8 cellular contexts compared by ENCODE assay signal in genomic region chr15:90657520-90658172, GRCh38.
DNase-seq lines count a peak whose midpoint lies in the region; ATAC-seq lines count a peak whose summit lies in the region.
"Not testable (repeated sequence)": the region's sequence is repeated elsewhere in the genome, so short reads cannot be mapped to it uniquely, and the experiment has no call there.

No MANE protein-coding gene starts in this region.

- not testable (repeated sequence) for H3K27ac ChIP-seq in BLaER1

- not testable (repeated sequence) for H3K9me3 Mint-ChIP-seq in effector memory CD8-positive, alpha-beta T cell

- DNase-seq in MV-4-11 (lab: John Stamatoyannopoulos, UW), result peak; percentile 80
- peak; percentile 55 for DNase-seq in T-helper 22 cell (ENCODE audit: low read depth)
- DNase-seq in activated T-cell treated with anti-CD3 and anti-CD28 coated beads, Interleukin-2, amount 50 U/mL, for 1 hour, result peak; percentile 55
- peak; percentile 43 to 64 (median 57) for DNase-seq in effector memory CD8-positive, alpha-beta T cell
- peak; percentile 32 to 51 (median 40) for DNase-seq in stimulated activated CD4-positive, alpha-beta T cell treated with anti-CD3 and anti-CD28 coated beads, TNF-alpha, amount 100 ng/mL, for 4 hours (ENCODE audit: low read depth in 3 of 3)

- H3K27me3 Mint-ChIP-seq in effector memory CD8-positive, alpha-beta T cell, result peaks cover 27 to 55% of the 10 kb centered on the region in 2 donors

- H3K36me3 ChIP-seq in BLaER1, result not testable (repeated sequence)

- not testable (repeated sequence) for H3K9me3 ChIP-seq in BLaER1

- H3K27ac Mint-ChIP-seq in effector memory CD8-positive, alpha-beta T cell, result peak overlapping the region in 1 of 2 donors; percentile 82

- peak overlapping the region; percentile 99 for H3K4me2 ChIP-seq in BLaER1

- H3K36me3 Mint-ChIP-seq in effector memory CD8-positive, alpha-beta T cell (ENCODE audit: insufficient read depth), result peaks cover 32% of the 10 kb centered on the region

- H3K4me3 ChIP-seq in BLaER1, result peak overlapping the region; percentile 53

- H3K27me3 ChIP-seq in BLaER1, result not testable (repeated sequence)

- H3K4me3 Mint-ChIP-seq in effector memory CD8-positive, alpha-beta T cell, result peak overlapping the region; percentile 57 to 63

- not testable (repeated sequence) for H4K20me1 ChIP-seq in BLaER1

- peaks cover 88% of the 10 kb centered on the region for H3K4me1 ChIP-seq in BLaER1

- ATAC-seq in GM19395 (IDR thresholded peaks at IDR 0.05; ENCODE audit: unreplicated experiment) (peak; percentile 38), HG02981 (IDR thresholded peaks at IDR 0.05; ENCODE audit: unreplicated experiment) (peak; percentile 37)
- ATAC-seq in effector memory CD8-positive, alpha-beta T cell (replicated peaks), result peak; percentile 62

- not testable (repeated sequence) for H3K9ac ChIP-seq in BLaER1

- H3K4me1 Mint-ChIP-seq in effector memory CD8-positive, alpha-beta T cell (ENCODE audit: low read depth in 2 of 2), result peaks cover 51% of the 10 kb centered on the region in 2 donors
